In genomic region chr1:26083246-26083645, GRCh38 we compare ENCODE assay signal across 22 cellular contexts. TPM values are rescaled to one million over a fixed set of nuclear protein-coding genes. Genes with fewer than 3 reads are reported as not detected.
DNase-seq lines count a peak whose midpoint lies in the region; ATAC-seq, FAIRE-seq and TF ChIP-seq lines count a peak whose summit lies in the region.
"Had no signal": no experiment of that assay in that cellular context is flagged by ENCODE, and none has a peak within 500 bp of the region (broad histone marks: within the 10 kb centered on the region; RNA-seq: fewer than 3 reads in every experiment).

No MANE protein-coding gene starts in this region.

- H2AK5ac ChIP-seq in IMR-90 (ENCODE audit: low read depth, low read length), result no peak overlapping the region

- H3K14ac ChIP-seq in IMR-90 (replicated peaks; ENCODE audit: low read depth, low read length), result no peak overlapping the region

- peaks cover 36% of the 10 kb centered on the region for H3K27me3 ChIP-seq in IMR-90 (ENCODE audit: control insufficient read depth, insufficient read depth, low read length)
- H3K27me3 ChIP-seq: Peyer's patch had no signal

- no peaks in the 10 kb centered on the region for H4K20me1 ChIP-seq in IMR-90 (ENCODE audit: insufficient read depth, low read length)

- no peak overlapping the region for H2AFZ ChIP-seq in IMR-90 (replicated peaks; ENCODE audit: low read length, poor library complexity)
- H2AFZ ChIP-seq: GM23338 had no signal

- no peak overlapping the region for H3K23ac ChIP-seq in IMR-90 (ENCODE audit: low read depth, low read length)

- TF ChIP-seq CTCF in IMR-90 (conservative IDR thresholded peaks at IDR 0.05; ENCODE audit: low read depth, low read length), result no peak

- no peak overlapping the region for H3K4me3 ChIP-seq in IMR-90 (ENCODE audit: insufficient read depth, low read depth, low read length)
- H3K4me3 ChIP-seq: GM23338, lower lobe of right lung, Peyer's patch had no signal

- H3K27ac ChIP-seq in IMR-90 (ENCODE audit: insufficient read depth, low read length), result no peak overlapping the region
- H3K27ac ChIP-seq: lower lobe of right lung, Peyer's patch, VCaP had no signal

- CTCF ChIA-PET in IMR-90 (lab: Yijun Ruan, JAX), result interaction anchor here (0.6 to 1.2 kb wide), 3 partner anchors 27 to 459 kb away, joined by 3 read pairs; no protein-coding TSS in a partner anchor

- H3K36me3 ChIP-seq in IMR-90 (ENCODE audit: control insufficient read depth, insufficient read depth, low read length), result no peaks in the 10 kb centered on the region
- H3K36me3 ChIP-seq: lower lobe of right lung, Peyer's patch had no signal

- no peak overlapping the region for H4K8ac ChIP-seq in IMR-90 (ENCODE audit: low read depth in 2 of 2, low read length in 2 of 2)

- no peak overlapping the region for H3K4me2 ChIP-seq in IMR-90 (ENCODE audit: low read depth, low read length)
- H3K4me2 ChIP-seq: GM23338 had no signal

- H3K9me3 ChIP-seq in IMR-90 (ENCODE audit: control insufficient read depth, insufficient read depth, low read length), result no peaks in the 10 kb centered on the region
- H3K9me3 ChIP-seq: lower lobe of right lung, Peyer's patch had no signal

- POLR2A ChIA-PET in IMR-90 (lab: Charles Lee; ENCODE audit: unreplicated experiment), result no interaction called here

- no peaks in the 10 kb centered on the region for H3K79me1 ChIP-seq in IMR-90 (ENCODE audit: low read depth in 1 of 2, low read length in 2 of 2)

- in situ Hi-C loops in IMR-90 (cut with MboI; ENCODE audit: low sequenced_read_pairs), result no loop called here

- intact Hi-C loops in IMR-90 (cut with micrococcal nuclease), result no loop called here

- TF ChIP-seq POLR2A in IMR-90 (IDR thresholded peaks at IDR 0.05; ENCODE audit: low read depth, low read length) (no peak), GM12892 (IDR thresholded peaks at IDR 0.05; ENCODE audit: low read depth, low read length) (no peak)

- peak; percentile 53 for DNase-seq in AG08395 (ENCODE audit: low spot score)
- peak; percentile 46 for DNase-seq in IMR-90
- peak; percentile 47 for DNase-seq in iris pigment epithelial cell (ENCODE audit: low read depth)
- DNase-seq in middle frontal gyrus (ENCODE audit: extremely low spot score, low spot score), result no peak
- DNase-seq in GM12892 (ENCODE audit: insufficient read length), result no peak
- DNase-seq in SIG-M5 treated with dmso at 0.1 percent for 504 hours (lab: John Stamatoyannopoulos, UW; ENCODE audit: unreplicated experiment), result no peak
- DNase-seq: activated CD4-positive, alpha-beta memory T cell treated with anti-CD3 and anti-CD28 coated beads, Interleukin-2, amount 10 ng/mL, durations not matched to agents 7 days and 5 days; activated naive CD8-positive, alpha-beta T cell treated with anti-CD3 and anti-CD28 coated beads for 36 hours; activated T-cell treated with anti-CD3 and anti-CD28 coated beads, Interleukin-2, amount 50 U/mL, for 48 hours; central memory CD4-positive, alpha-beta T cell; effector CD8-positive, alpha-beta T cell; Karpas-422; lower lobe of right lung; NCI-H1694 treated with DMSO at 0.1 percent for 48 hours; NCI-H524 treated with DMSO at 0.1 percent for 48 hours; substantia nigra had no signal

- H2BK20ac ChIP-seq in IMR-90 (ENCODE audit: low read depth, low read length), result no peak overlapping the region

- no peak overlapping the region for H4K91ac ChIP-seq in IMR-90 (ENCODE audit: insufficient read depth, low read depth, low read length)

- no peak overlapping the region for H2AK9ac ChIP-seq in IMR-90 (replicated peaks; ENCODE audit: low read depth, low read length, poor library complexity)

- no peaks in the 10 kb centered on the region for H3K9me1 ChIP-seq in IMR-90 (ENCODE audit: insufficient read depth, low read length)

- no peak overlapping the region for H3K4ac ChIP-seq in IMR-90 (ENCODE audit: low read depth, low read length)

- no peak for TF ChIP-seq RAD21 in IMR-90 (IDR thresholded peaks at IDR 0.05; ENCODE audit: low read length)

- H3K4me1 ChIP-seq in IMR-90 (ENCODE audit: control insufficient read depth, insufficient read depth, low read length), result peaks cover 1% of the 10 kb centered on the region; the same call in 1 of the 2 replicates
- H3K4me1 ChIP-seq: lower lobe of right lung, Peyer's patch had no signal

- no peak overlapping the region for H4K5ac ChIP-seq in IMR-90 (ENCODE audit: low read depth, low read length)

- H2BK5ac ChIP-seq in IMR-90 (ENCODE audit: low read depth, low read length, poor library complexity, severe bottlenecking), result no peak overlapping the region

- WGBS in IMR-90 (ENCODE audit: extremely low coverage in 2 of 2, insufficient read length in 1 of 2), 2 experiments, result no CpG with 5 or more reads among the region's 5 CpGs

- ATAC-seq in IMR-90 (ENCODE audit: low read depth) (peak; percentile 60), esophagus mucosa (peak; percentile 53), GM18868 (IDR thresholded peaks at IDR 0.05; ENCODE audit: unreplicated experiment) (no peak)
- ATAC-seq: GM23338 had no signal

- no peak overlapping the region for H3K9ac ChIP-seq in IMR-90 (ENCODE audit: low read depth, low read length)

- no TSS peak for BruUV-seq in IMR-90 (replicated peaks; lab: Mats Ljungman, UMichigan)

- no peak for FAIRE-seq in GM12892 (lab: Jason Lieb, UNC)
- FAIRE-seq: GM12891 had no signal

- H2BK15ac ChIP-seq in IMR-90 (ENCODE audit: low read depth, low read length), result no peak overlapping the region

- H2BK120ac ChIP-seq in IMR-90 (ENCODE audit: low read depth, low read length), result no peak overlapping the region

- H3K18ac ChIP-seq in IMR-90 (ENCODE audit: low read depth, low read length), result no peak overlapping the region

- H3K56ac ChIP-seq in IMR-90 (ENCODE audit: extremely low read depth, insufficient read depth, low read length), result no peak overlapping the region

- dilution Hi-C loops in IMR-90 (cut with HindIII; ENCODE audit: low sequenced_read_pairs, unreplicated experiment), result no loop called here

TF ChIP-seq in IMR-90, 13 proteins besides CTCF, POLR2A, EP300 and RAD21:
- peak; percentile 60 for TF ChIP-seq CEBPB (IDR thresholded peaks at IDR 0.05; ENCODE audit: low read depth, low read length)
- no peak for TF ChIP-seq MAFK (IDR thresholded peaks at IDR 0.05; ENCODE audit: low read depth, low read length)

RNA-seq across cellular contexts. Expression of gene TRIM63, which starts 15.8 kb away (rescaled TPM):
- total RNA-seq in IMR-90 (2012; rRNA removed) (not detected in 2 replicates), esophagus mucosa (not detected)
- not detected in 2 replicates for polyA plus RNA-seq in IMR-90 (2012; rRNA removed)
- polyA plus RNA-seq in IMR-90 (2012; cell fraction: cytosol; rRNA removed), result not detected in 2 replicates
- 0.06 TPM in 1 of 2 replicates, not detected in the other for polyA plus RNA-seq in IMR-90 (2012; cell fraction: nucleus; rRNA removed; ENCODE audit: low replicate concordance)
- polyA plus RNA-seq in GM12892 (2012; ENCODE audit: missing spikeins), result not detected
- total RNA-seq: activated naive CD8-positive, alpha-beta T cell treated with anti-CD3 and anti-CD28 coated beads for 36 hours had no signal
- polyA plus RNA-seq: GM23338 had no signal

RNA-seq across cellular contexts. Expression of gene PDIK1L, which starts 28.4 kb away (rescaled TPM):
- 3.0 and 5.8 TPM in 2 replicates for total RNA-seq in IMR-90 (2012; rRNA removed)
- 1.2 and 1.4 TPM in 2 replicates for polyA plus RNA-seq in IMR-90 (2012; rRNA removed)
- 0.42 and 0.84 TPM in 2 replicates for polyA plus RNA-seq in IMR-90 (2012; cell fraction: cytosol; rRNA removed)
- 0.33 and 0.53 TPM in 2 replicates for polyA plus RNA-seq in IMR-90 (2012; cell fraction: nucleus; rRNA removed; ENCODE audit: low replicate concordance)
- total RNA-seq in esophagus mucosa, result 8.2 TPM
- 4.0 TPM for polyA plus RNA-seq in GM12892 (2012; ENCODE audit: missing spikeins)

RNA-seq across cellular contexts. Expression of gene SLC30A2, which starts 37.3 kb away (rescaled TPM):
- total RNA-seq in IMR-90 (2012; rRNA removed) (not detected in 2 replicates), esophagus mucosa (not detected)
- not detected in 2 replicates for polyA plus RNA-seq in IMR-90 (2012; rRNA removed)
- polyA plus RNA-seq in IMR-90 (2012; cell fraction: cytosol; rRNA removed), result not detected in 2 replicates
- polyA plus RNA-seq in IMR-90 (2012; cell fraction: nucleus; rRNA removed; ENCODE audit: low replicate concordance), result not detected in 2 replicates
- polyA plus RNA-seq in GM12892 (2012; ENCODE audit: missing spikeins), result not detected
- total RNA-seq: activated CD4-positive, alpha-beta memory T cell treated with anti-CD3 and anti-CD28 coated beads, Interleukin-2, amount 10 ng/mL, durations not matched to agents 7 days and 5 days; activated naive CD8-positive, alpha-beta T cell treated with anti-CD3 and anti-CD28 coated beads for 36 hours; lower lobe of right lung had no signal
- polyA plus RNA-seq: GM23338 had no signal

Comparison
In these comparisons a context has a peak if more than half of its experiments do, and no peak if none do; other contexts are left out.
1. DNase-seq: peak in AG08395 (single experiment), IMR-90 (single experiment) and iris pigment epithelial cell (single experiment); none in middle frontal gyrus (single experiment), GM12892 (single experiment) and SIG-M5 treated with dmso at 0.1 percent for 504 hours (single experiment).